Comparison of ENCODE assay signal across 16 cellular contexts in genomic region chr13:110493161-110493593, GRCh38.
DNase-seq lines count a peak whose midpoint lies in the region; ATAC-seq and TF ChIP-seq lines count a peak whose summit lies in the region.
"Had no signal": no experiment of that assay in that cellular context is flagged by ENCODE, and none has a peak within 500 bp of the region (broad histone marks: within the 10 kb centered on the region; RNA-seq: fewer than 3 reads in every experiment).

No MANE protein-coding gene starts in this region.

- H3K4me1 Mint-ChIP-seq in stimulated activated memory B cell treated with anti-CD40 and anti-IgM and Interleukin-4, amounts not matched to agents 10 μg/mL and 1 μg/mL and 100 μg/mL, for 72 hours = no peaks in the 10 kb centered on the region
- H3K4me1 Mint-ChIP-seq in glutamatergic neuron (ENCODE audit: low read depth, unreplicated experiment) = no peaks in the 10 kb centered on the region
- H3K4me1 Mint-ChIP-seq: CD8-positive, alpha-beta memory T cell had no signal

- ATAC-seq in Right ventricle myocardium inferior (no peak), HG03280 (IDR thresholded peaks at IDR 0.05; ENCODE audit: unreplicated experiment) (no peak)
- ATAC-seq in stimulated activated memory B cell treated with anti-CD40 and anti-IgM and Interleukin-4, amounts not matched to agents 10 μg/mL and 1 μg/mL and 100 μg/mL, for 72 hours = peak; percentile 17

- H3K27ac Mint-ChIP-seq in stimulated activated memory B cell treated with anti-CD40 and anti-IgM and Interleukin-4, amounts not matched to agents 10 μg/mL and 1 μg/mL and 100 μg/mL, for 72 hours = no peak overlapping the region
- H3K27ac Mint-ChIP-seq in glutamatergic neuron (ENCODE audit: unreplicated experiment) = no peak overlapping the region
- H3K27ac Mint-ChIP-seq: CD8-positive, alpha-beta memory T cell; H9 had no signal

- no peaks in the 10 kb centered on the region for H3K36me3 Mint-ChIP-seq in stimulated activated memory B cell treated with anti-CD40 and anti-IgM and Interleukin-4, amounts not matched to agents 10 μg/mL and 1 μg/mL and 100 μg/mL, for 72 hours
- peaks cover 2% of the 10 kb centered on the region for H3K36me3 Mint-ChIP-seq in glutamatergic neuron (ENCODE audit: unreplicated experiment)
- H3K36me3 Mint-ChIP-seq: CD8-positive, alpha-beta memory T cell had no signal

- peak; percentile 59 for DNase-seq in Right ventricle myocardium inferior (ENCODE audit: missing footprints)
- no peak for DNase-seq in right atrium auricular region (ENCODE audit: low spot score)
- DNase-seq in left kidney (ENCODE audit: low read depth, low spot score) = peak; percentile 35
- no peak for DNase-seq in hippocampal formation (lab: John Stamatoyannopoulos, UW)
- no peak for DNase-seq in glutamatergic neuron
- DNase-seq in Ammon's horn (ENCODE audit: low spot score) = no peak
- DNase-seq: Caco-2; CD8-positive, alpha-beta memory T cell; DMS53; GF-D8; GOT3; H9 had no signal

- no peaks in the 10 kb centered on the region for H3K9me3 ChIP-seq in right atrium auricular region
- H3K9me3 ChIP-seq: BLaER1, Caco-2 had no signal

- TF ChIP-seq CTCF in right atrium auricular region (IDR thresholded peaks at IDR 0.05) (no peak), glutamatergic neuron (IDR thresholded peaks at IDR 0.05; ENCODE audit: partially characterized antibody, unreplicated experiment) (no peak)

- no peak overlapping the region for H3K4me3 ChIP-seq in right atrium auricular region
- H3K4me3 ChIP-seq: BLaER1 had no signal

- no peak overlapping the region for H3K4me3 Mint-ChIP-seq in stimulated activated memory B cell treated with anti-CD40 and anti-IgM and Interleukin-4, amounts not matched to agents 10 μg/mL and 1 μg/mL and 100 μg/mL, for 72 hours
- no peak overlapping the region for H3K4me3 Mint-ChIP-seq in glutamatergic neuron (ENCODE audit: unreplicated experiment)
- H3K4me3 Mint-ChIP-seq: CD8-positive, alpha-beta memory T cell; H9 had no signal

- no peaks in the 10 kb centered on the region for H3K27me3 Mint-ChIP-seq in stimulated activated memory B cell treated with anti-CD40 and anti-IgM and Interleukin-4, amounts not matched to agents 10 μg/mL and 1 μg/mL and 100 μg/mL, for 72 hours
- peaks cover under 1% of the 10 kb centered on the region for H3K27me3 Mint-ChIP-seq in glutamatergic neuron (ENCODE audit: unreplicated experiment)

- peaks cover 98% of the 10 kb centered on the region for H3K36me3 ChIP-seq in right atrium auricular region
- H3K36me3 ChIP-seq: BLaER1 had no signal

- no peak overlapping the region for H3K27ac ChIP-seq in right atrium auricular region
- H3K27ac ChIP-seq: 22Rv1, BLaER1 had no signal

- no peaks in the 10 kb centered on the region for H3K4me1 ChIP-seq in right atrium auricular region

- H3K9me3 Mint-ChIP-seq in stimulated activated memory B cell treated with anti-CD40 and anti-IgM and Interleukin-4, amounts not matched to agents 10 μg/mL and 1 μg/mL and 100 μg/mL, for 72 hours = no peaks in the 10 kb centered on the region
- H3K9me3 Mint-ChIP-seq in glutamatergic neuron (ENCODE audit: unreplicated experiment) = peaks cover 1% of the 10 kb centered on the region

- no peaks in the 10 kb centered on the region for H3K27me3 ChIP-seq in right atrium auricular region
- H3K27me3 ChIP-seq: BLaER1 had no signal

- intact Hi-C loops in Right ventricle myocardium inferior (cut with DNase I) = no loop called here

Comparison
In these comparisons a context has a peak if more than half of its experiments do, and no peak if none do; other contexts are left out.
1. DNase-seq: peak in Right ventricle myocardium inferior (single experiment) and left kidney (single experiment); none in right atrium auricular region (single experiment), hippocampal formation (0 of 2), glutamatergic neuron (single experiment) and Ammon's horn (single experiment).